Comparison of ENCODE assay signal across 1 cellular context in the genomic region with DNA sequence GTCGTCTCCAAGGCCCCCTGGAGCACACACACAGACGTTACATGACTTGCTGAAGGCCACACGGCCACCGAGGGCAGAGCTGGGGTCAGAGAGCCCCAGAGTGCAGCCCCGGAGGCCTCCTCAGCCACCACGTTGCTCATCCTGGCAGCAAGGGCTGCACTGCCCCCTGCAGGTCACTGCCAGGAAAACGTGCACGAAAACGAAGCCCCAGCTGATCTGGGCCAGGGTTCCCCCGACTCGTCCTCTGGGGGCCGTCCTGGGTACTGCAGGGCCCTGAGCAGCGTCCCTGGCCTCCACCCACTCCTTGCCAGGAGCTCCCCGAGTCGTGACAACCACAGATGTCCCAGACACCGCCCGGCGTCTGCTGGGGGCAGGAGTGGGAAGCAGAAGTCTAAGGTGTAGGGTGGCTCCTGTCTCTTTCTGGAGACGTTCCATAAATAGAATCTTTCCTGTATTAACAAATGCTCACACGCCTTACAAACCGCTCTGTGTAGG.
TF ChIP-seq lines count a peak whose summit lies in the region.

No MANE protein-coding gene starts in this region.

TF ChIP-seq in K562, 482 proteins besides CTCF, POLR2A, EP300 and RAD21 (continued from another document and continues in another):
- TF ChIP-seq, protein P1, sequence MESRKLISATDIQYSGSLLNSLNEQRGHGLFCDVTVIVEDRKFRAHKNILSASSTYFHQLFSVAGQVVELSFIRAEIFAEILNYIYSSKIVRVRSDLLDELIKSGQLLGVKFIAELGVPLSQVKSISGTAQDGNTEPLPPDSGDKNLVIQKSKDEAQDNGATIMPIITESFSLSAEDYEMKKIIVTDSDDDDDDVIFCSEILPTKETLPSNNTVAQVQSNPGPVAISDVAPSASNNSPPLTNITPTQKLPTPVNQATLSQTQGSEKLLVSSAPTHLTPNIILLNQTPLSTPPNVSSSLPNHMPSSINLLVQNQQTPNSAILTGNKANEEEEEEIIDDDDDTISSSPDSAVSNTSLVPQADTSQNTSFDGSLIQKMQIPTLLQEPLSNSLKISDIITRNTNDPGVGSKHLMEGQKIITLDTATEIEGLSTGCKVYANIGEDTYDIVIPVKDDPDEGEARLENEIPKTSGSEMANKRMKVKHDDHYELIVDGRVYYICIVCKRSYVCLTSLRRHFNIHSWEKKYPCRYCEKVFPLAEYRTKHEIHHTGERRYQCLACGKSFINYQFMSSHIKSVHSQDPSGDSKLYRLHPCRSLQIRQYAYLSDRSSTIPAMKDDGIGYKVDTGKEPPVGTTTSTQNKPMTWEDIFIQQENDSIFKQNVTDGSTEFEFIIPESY (CRISPR knock-in tag; IDR thresholded peaks at IDR 0.05): peak; percentile 92
- TF ChIP-seq, protein P2, sequence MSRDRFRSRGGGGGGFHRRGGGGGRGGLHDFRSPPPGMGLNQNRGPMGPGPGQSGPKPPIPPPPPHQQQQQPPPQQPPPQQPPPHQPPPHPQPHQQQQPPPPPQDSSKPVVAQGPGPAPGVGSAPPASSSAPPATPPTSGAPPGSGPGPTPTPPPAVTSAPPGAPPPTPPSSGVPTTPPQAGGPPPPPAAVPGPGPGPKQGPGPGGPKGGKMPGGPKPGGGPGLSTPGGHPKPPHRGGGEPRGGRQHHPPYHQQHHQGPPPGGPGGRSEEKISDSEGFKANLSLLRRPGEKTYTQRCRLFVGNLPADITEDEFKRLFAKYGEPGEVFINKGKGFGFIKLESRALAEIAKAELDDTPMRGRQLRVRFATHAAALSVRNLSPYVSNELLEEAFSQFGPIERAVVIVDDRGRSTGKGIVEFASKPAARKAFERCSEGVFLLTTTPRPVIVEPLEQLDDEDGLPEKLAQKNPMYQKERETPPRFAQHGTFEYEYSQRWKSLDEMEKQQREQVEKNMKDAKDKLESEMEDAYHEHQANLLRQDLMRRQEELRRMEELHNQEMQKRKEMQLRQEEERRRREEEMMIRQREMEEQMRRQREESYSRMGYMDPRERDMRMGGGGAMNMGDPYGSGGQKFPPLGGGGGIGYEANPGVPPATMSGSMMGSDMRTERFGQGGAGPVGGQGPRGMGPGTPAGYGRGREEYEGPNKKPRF (IDR thresholded peaks at IDR 0.05; ENCODE audit: low read depth, low read length): no peak
- no peak for TF ChIP-seq KDM2B (CRISPR knock-in tag; IDR thresholded peaks at IDR 0.05)
- no peak for TF ChIP-seq FUS (optimal IDR thresholded peaks at IDR 0.05; ENCODE audit: low read depth, low read length)
- TF ChIP-seq, protein P3, sequence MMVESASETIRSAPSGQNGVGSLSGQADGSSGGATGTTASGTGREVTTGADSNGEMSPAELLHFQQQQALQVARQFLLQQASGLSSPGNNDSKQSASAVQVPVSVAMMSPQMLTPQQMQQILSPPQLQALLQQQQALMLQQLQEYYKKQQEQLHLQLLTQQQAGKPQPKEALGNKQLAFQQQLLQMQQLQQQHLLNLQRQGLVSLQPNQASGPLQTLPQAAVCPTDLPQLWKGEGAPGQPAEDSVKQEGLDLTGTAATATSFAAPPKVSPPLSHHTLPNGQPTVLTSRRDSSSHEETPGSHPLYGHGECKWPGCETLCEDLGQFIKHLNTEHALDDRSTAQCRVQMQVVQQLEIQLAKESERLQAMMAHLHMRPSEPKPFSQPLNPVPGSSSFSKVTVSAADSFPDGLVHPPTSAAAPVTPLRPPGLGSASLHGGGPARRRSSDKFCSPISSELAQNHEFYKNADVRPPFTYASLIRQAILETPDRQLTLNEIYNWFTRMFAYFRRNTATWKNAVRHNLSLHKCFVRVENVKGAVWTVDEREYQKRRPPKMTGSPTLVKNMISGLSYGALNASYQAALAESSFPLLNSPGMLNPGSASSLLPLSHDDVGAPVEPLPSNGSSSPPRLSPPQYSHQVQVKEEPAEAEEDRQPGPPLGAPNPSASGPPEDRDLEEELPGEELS (CRISPR knock-in tag; IDR thresholded peaks at IDR 0.05; ENCODE audit: borderline replicate concordance): no peak
- peak; percentile 45 for TF ChIP-seq RBFOX2 (IDR thresholded peaks at IDR 0.05; ENCODE audit: low read depth, low read length)
- peak; percentile 40; the same call in 1 of the 2 replicates for TF ChIP-seq SOX6 (IDR thresholded peaks at IDR 0.05)
- no peak for TF ChIP-seq CREBBP (IDR thresholded peaks at IDR 0.05; ENCODE audit: low read depth, low read length)
- TF ChIP-seq ADNP (tag; IDR thresholded peaks at IDR 0.05): no peak
- no peak for TF ChIP-seq SNRNP70 (optimal IDR thresholded peaks at IDR 0.05; ENCODE audit: low read depth, low read length)
- TF ChIP-seq SP1 (CRISPR knock-in tag; IDR thresholded peaks at IDR 0.05): peak; percentile 86
- TF ChIP-seq, protein P4, sequence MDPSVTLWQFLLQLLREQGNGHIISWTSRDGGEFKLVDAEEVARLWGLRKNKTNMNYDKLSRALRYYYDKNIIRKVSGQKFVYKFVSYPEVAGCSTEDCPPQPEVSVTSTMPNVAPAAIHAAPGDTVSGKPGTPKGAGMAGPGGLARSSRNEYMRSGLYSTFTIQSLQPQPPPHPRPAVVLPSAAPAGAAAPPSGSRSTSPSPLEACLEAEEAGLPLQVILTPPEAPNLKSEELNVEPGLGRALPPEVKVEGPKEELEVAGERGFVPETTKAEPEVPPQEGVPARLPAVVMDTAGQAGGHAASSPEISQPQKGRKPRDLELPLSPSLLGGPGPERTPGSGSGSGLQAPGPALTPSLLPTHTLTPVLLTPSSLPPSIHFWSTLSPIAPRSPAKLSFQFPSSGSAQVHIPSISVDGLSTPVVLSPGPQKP (CRISPR knock-in tag; IDR thresholded peaks at IDR 0.05): no peak
- peak; percentile 71 for TF ChIP-seq EGR1 (conservative IDR thresholded peaks at IDR 0.05)
- no peak for TF ChIP-seq PCBP2 (IDR thresholded peaks at IDR 0.05; ENCODE audit: low read depth, low read length, poor library complexity, severe bottlenecking)
- TF ChIP-seq, protein P5, sequence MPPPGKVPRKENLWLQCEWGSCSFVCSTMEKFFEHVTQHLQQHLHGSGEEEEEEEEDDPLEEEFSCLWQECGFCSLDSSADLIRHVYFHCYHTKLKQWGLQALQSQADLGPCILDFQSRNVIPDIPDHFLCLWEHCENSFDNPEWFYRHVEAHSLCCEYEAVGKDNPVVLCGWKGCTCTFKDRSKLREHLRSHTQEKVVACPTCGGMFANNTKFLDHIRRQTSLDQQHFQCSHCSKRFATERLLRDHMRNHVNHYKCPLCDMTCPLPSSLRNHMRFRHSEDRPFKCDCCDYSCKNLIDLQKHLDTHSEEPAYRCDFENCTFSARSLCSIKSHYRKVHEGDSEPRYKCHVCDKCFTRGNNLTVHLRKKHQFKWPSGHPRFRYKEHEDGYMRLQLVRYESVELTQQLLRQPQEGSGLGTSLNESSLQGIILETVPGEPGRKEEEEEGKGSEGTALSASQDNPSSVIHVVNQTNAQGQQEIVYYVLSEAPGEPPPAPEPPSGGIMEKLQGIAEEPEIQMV (tag; conservative IDR thresholded peaks at IDR 0.05; ENCODE audit: low read depth): no peak
- TF ChIP-seq BHLHE40 (IDR thresholded peaks at IDR 0.05; ENCODE audit: low read length): peak; percentile 85
- TF ChIP-seq TAL1 (IDR thresholded peaks at IDR 0.05): no peak
- 0 out of 2 replicates have a peak, but pooled peaks have one; percentile 16 for TF ChIP-seq ARID1B (IDR thresholded peaks at IDR 0.05)
- TF ChIP-seq STAG1 (CRISPR knock-in tag; IDR thresholded peaks at IDR 0.05; ENCODE audit: borderline replicate concordance): peak; percentile 62; the same call in 1 of the 2 replicates
- TF ChIP-seq, protein P6, sequence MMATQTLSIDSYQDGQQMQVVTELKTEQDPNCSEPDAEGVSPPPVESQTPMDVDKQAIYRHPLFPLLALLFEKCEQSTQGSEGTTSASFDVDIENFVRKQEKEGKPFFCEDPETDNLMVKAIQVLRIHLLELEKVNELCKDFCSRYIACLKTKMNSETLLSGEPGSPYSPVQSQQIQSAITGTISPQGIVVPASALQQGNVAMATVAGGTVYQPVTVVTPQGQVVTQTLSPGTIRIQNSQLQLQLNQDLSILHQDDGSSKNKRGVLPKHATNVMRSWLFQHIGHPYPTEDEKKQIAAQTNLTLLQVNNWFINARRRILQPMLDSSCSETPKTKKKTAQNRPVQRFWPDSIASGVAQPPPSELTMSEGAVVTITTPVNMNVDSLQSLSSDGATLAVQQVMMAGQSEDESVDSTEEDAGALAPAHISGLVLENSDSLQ (IDR thresholded peaks at IDR 0.05): no peak
- no peak for TF ChIP-seq ATF1 (CRISPR knock-in tag; IDR thresholded peaks at IDR 0.05)
- peak; percentile 34; the same call in 1 of the 2 replicates for TF ChIP-seq ATF1 (tag; IDR thresholded peaks at IDR 0.05)
- peak; percentile 56; the same call in 1 of the 2 replicates for TF ChIP-seq LCOR (CRISPR knock-in tag; IDR thresholded peaks at IDR 0.05)
- 0 out of 2 replicates have a peak, but pooled peaks have one; percentile 13 for TF ChIP-seq CEBPG (CRISPR knock-in tag; IDR thresholded peaks at IDR 0.05)
- no peak for TF ChIP-seq CEBPG (tag; conservative IDR thresholded peaks at IDR 0.05 in 1 of 2, IDR thresholded peaks at IDR 0.05 in 1 of 2)
- peak; percentile 75 for TF ChIP-seq RBM22 (IDR thresholded peaks at IDR 0.05; ENCODE audit: low read depth, low read length, poor library complexity, severe bottlenecking)
- TF ChIP-seq HCFC1 (IDR thresholded peaks at IDR 0.05; ENCODE audit: low read depth, low read length): peak; percentile 34
- 0 out of 2 replicates have a peak, but pooled peaks have one; percentile 13 for TF ChIP-seq DPF2 (IDR thresholded peaks at IDR 0.05)
- TF ChIP-seq ZBED1 (IDR thresholded peaks at IDR 0.05): 0 out of 2 replicates have a peak, but pooled peaks have one; percentile 52
- no peak for TF ChIP-seq NONO (IDR thresholded peaks at IDR 0.05; ENCODE audit: low read depth in 2 of 2, low read length in 1 of 2)
- TF ChIP-seq MYNN (IDR thresholded peaks at IDR 0.05): 0 out of 2 replicates have a peak, but pooled peaks have one; percentile 29
- TF ChIP-seq MYNN (CRISPR knock-in tag; IDR thresholded peaks at IDR 0.05): no peak
- TF ChIP-seq, protein P7, sequence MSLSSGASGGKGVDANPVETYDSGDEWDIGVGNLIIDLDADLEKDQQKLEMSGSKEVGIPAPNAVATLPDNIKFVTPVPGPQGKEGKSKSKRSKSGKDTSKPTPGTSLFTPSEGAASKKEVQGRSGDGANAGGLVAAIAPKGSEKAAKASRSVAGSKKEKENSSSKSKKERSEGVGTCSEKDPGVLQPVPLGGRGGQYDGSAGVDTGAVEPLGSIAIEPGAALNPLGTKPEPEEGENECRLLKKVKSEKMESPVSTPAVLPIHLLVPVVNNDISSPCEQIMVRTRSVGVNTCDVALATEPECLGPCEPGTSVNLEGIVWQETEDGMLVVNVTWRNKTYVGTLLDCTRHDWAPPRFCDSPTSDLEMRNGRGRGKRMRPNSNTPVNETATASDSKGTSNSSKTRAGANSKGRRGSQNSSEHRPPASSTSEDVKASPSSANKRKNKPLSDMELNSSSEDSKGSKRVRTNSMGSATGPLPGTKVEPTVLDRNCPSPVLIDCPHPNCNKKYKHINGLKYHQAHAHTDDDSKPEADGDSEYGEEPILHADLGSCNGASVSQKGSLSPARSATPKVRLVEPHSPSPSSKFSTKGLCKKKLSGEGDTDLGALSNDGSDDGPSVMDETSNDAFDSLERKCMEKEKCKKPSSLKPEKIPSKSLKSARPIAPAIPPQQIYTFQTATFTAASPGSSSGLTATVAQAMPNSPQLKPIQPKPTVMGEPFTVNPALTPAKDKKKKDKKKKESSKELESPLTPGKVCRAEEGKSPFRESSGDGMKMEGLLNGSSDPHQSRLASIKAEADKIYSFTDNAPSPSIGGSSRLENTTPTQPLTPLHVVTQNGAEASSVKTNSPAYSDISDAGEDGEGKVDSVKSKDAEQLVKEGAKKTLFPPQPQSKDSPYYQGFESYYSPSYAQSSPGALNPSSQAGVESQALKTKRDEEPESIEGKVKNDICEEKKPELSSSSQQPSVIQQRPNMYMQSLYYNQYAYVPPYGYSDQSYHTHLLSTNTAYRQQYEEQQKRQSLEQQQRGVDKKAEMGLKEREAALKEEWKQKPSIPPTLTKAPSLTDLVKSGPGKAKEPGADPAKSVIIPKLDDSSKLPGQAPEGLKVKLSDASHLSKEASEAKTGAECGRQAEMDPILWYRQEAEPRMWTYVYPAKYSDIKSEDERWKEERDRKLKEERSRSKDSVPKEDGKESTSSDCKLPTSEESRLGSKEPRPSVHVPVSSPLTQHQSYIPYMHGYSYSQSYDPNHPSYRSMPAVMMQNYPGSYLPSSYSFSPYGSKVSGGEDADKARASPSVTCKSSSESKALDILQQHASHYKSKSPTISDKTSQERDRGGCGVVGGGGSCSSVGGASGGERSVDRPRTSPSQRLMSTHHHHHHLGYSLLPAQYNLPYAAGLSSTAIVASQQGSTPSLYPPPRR (CRISPR knock-in tag; IDR thresholded peaks at IDR 0.05; ENCODE audit: borderline replicate concordance): 0 out of 2 replicates have a peak, but pooled peaks have one; percentile 20
- peak; percentile 53; the same call in 1 of the 2 replicates for TF ChIP-seq TCF3 (CRISPR knock-in tag; IDR thresholded peaks at IDR 0.05)
- peak; percentile 84 for TF ChIP-seq CREM (IDR thresholded peaks at IDR 0.05; ENCODE audit: low read depth)
- peak; percentile 38; the same call in 1 of the 2 replicates for TF ChIP-seq MXI1 (IDR thresholded peaks at IDR 0.05; ENCODE audit: low read depth, low read length)
- TF ChIP-seq FOXA3 (CRISPR knock-in tag; conservative IDR thresholded peaks at IDR 0.05 in 1 of 2, IDR thresholded peaks at IDR 0.05 in 1 of 2): peak in 1 of 2 experiments; percentile 18; a peak in 1 of 4 replicates
- peak; percentile 23 to 30; a peak in 2 of 4 replicates for TF ChIP-seq NRF1 (conservative IDR thresholded peaks at IDR 0.05 in 1 of 2, IDR thresholded peaks at IDR 0.05 in 1 of 2)
- peak in 2 of 3 experiments; percentile 38 to 44 for TF ChIP-seq YY1 (IDR thresholded peaks at IDR 0.05; ENCODE audit: borderline replicate concordance in 1 of 3, control insufficient read depth in 1 of 3, extremely low read depth in 1 of 3, insufficient read depth in 3 of 3, insufficient read length in 1 of 3, insufficient replicate concordance in 2 of 3, low read depth in 1 of 3, low read length in 2 of 3)
- TF ChIP-seq, protein P8, sequence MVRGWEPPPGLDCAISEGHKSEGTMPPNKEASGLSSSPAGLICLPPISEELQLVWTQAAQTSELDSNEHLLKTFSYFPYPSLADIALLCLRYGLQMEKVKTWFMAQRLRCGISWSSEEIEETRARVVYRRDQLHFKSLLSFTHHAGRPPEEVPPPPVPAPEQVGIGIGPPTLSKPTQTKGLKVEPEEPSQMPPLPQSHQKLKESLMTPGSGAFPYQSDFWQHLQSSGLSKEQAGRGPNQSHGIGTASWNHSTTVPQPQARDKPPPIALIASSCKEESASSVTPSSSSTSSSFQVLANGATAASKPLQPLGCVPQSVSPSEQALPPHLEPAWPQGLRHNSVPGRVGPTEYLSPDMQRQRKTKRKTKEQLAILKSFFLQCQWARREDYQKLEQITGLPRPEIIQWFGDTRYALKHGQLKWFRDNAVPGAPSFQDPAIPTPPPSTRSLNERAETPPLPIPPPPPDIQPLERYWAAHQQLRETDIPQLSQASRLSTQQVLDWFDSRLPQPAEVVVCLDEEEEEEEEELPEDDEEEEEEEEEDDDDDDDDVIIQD (CRISPR knock-in tag; IDR thresholded peaks at IDR 0.05): no peak
- TF ChIP-seq SMC3 (conservative IDR thresholded peaks at IDR 0.05; ENCODE audit: insufficient read depth, low read depth, low read length): peak; percentile 77
- TF ChIP-seq ERF (CRISPR knock-in tag; IDR thresholded peaks at IDR 0.05): no peak
